In genomic region chr15:88331291-88331690, GRCh38 we compare ENCODE assay signal across 8 cellular contexts.
DNase-seq lines count a peak whose midpoint lies in the region; ATAC-seq and TF ChIP-seq lines count a peak whose summit lies in the region.

No MANE protein-coding gene starts in this region.

- no peak overlapping the region for H3K4me3 Mint-ChIP-seq in CD8-positive, alpha-beta T cell

- H3K27ac Mint-ChIP-seq in CD8-positive, alpha-beta T cell, result no peak overlapping the region

- no peak for ATAC-seq in CD8-positive, alpha-beta T cell

- no peak overlapping the region for H3K9ac ChIP-seq in fibroblast of lung (ENCODE audit: insufficient read depth, low read length)

- H3K4me1 Mint-ChIP-seq in CD8-positive, alpha-beta T cell (ENCODE audit: low read depth), result no peaks in the 10 kb centered on the region

- no peaks in the 10 kb centered on the region for H3K9me3 Mint-ChIP-seq in CD8-positive, alpha-beta T cell

- peak; percentile 34 for TF ChIP-seq CTCF in CD8-positive, alpha-beta T cell (IDR thresholded peaks at IDR 0.05)
- TF ChIP-seq CTCF in LNCaP clone FGC (IDR thresholded peaks at IDR 0.05; ENCODE audit: control insufficient read depth, extremely low read depth, insufficient read depth), result peak; percentile 85
- peak; percentile 89 for TF ChIP-seq CTCF in VCaP (conservative IDR thresholded peaks at IDR 0.05)
- peak; percentile 28 to 39 for TF ChIP-seq CTCF in fibroblast of lung (conservative IDR thresholded peaks at IDR 0.05 in 1 of 2, IDR thresholded peaks at IDR 0.05 in 1 of 2; ENCODE audit: low read depth in 1 of 2, low read length in 2 of 2)

- intact Hi-C loops in CD8-positive, alpha-beta T cell (cut with DNase I, micrococcal nuclease), result no loop called here

- H3K4me1 ChIP-seq in CD8-positive, alpha-beta T cell (ENCODE audit: insufficient read depth, low read length), result no peaks in the 10 kb centered on the region
- H3K4me1 ChIP-seq in fibroblast of lung (ENCODE audit: control insufficient read depth, extremely low read depth, insufficient read depth, low read length), result no peaks in the 10 kb centered on the region

- peaks cover 16% of the 10 kb centered on the region for H3K27me3 Mint-ChIP-seq in CD8-positive, alpha-beta T cell (ENCODE audit: low read depth)

- no peaks in the 10 kb centered on the region for H3K36me3 Mint-ChIP-seq in CD8-positive, alpha-beta T cell

- POLR2A ChIA-PET in CD8-positive, alpha-beta T cell (lab: Charles Lee), result no interaction called here

- no peaks in the 10 kb centered on the region for H3K27me3 ChIP-seq in CD8-positive, alpha-beta T cell (ENCODE audit: insufficient read depth, low read length)
- H3K27me3 ChIP-seq in fibroblast of lung (ENCODE audit: control insufficient read depth, insufficient read depth, low read length), result no peaks in the 10 kb centered on the region

- no peaks in the 10 kb centered on the region for H4K20me1 ChIP-seq in fibroblast of lung (ENCODE audit: control insufficient read depth, extremely low read depth, insufficient read depth, low read length)

- no peak overlapping the region for H3K27ac ChIP-seq in CD8-positive, alpha-beta T cell (ENCODE audit: low read depth, low read length)
- no peak overlapping the region for H3K27ac ChIP-seq in VCaP
- no peak overlapping the region for H3K27ac ChIP-seq in fibroblast of lung (ENCODE audit: insufficient read depth, low read length)

- CTCF ChIA-PET in CD8-positive, alpha-beta T cell (lab: Charles Lee), result no interaction called here

- no peak overlapping the region for H2AFZ ChIP-seq in fibroblast of lung (ENCODE audit: low read length)

- no peaks in the 10 kb centered on the region for H3K79me2 ChIP-seq in fibroblast of lung (ENCODE audit: control insufficient read depth, insufficient read depth, low read length)

- H3K36me3 ChIP-seq in CD8-positive, alpha-beta T cell (ENCODE audit: insufficient read depth, low read length), result no peaks in the 10 kb centered on the region
- H3K36me3 ChIP-seq in fibroblast of lung (ENCODE audit: control insufficient read depth, insufficient read depth, low read length), result no peaks in the 10 kb centered on the region

- no peak overlapping the region for H3K4me3 ChIP-seq in CD8-positive, alpha-beta T cell (ENCODE audit: low read depth, low read length)
- H3K4me3 ChIP-seq in LNCaP clone FGC (ENCODE audit: low read depth, low read length) (no peak overlapping the region), fibroblast of lung (replicated peaks in 1 of 4; ENCODE audit: control extremely low read depth in 1 of 4, insufficient read depth in 1 of 4, low read depth in 3 of 4, low read length in 4 of 4) (no peak overlapping the region)

- no peaks in the 10 kb centered on the region for H3K9me3 ChIP-seq in CD8-positive, alpha-beta T cell (ENCODE audit: low read length)
- no peaks in the 10 kb centered on the region for H3K9me3 ChIP-seq in fibroblast of lung (ENCODE audit: control insufficient read depth, insufficient read depth, low read depth, low read length)

- peak in 2 of 7 experiments; percentile 13 to 15 for DNase-seq in CD8-positive, alpha-beta T cell
- DNase-seq in GM19238 (ENCODE audit: insufficient read length, low spot score) (peak; percentile 36), LNCaP clone FGC (ENCODE audit: low read depth) (peak; percentile 17), fibroblast of lung (ENCODE audit: low read depth in 2 of 2) (peak; percentile 3 to 31), inferior parietal cortex (ENCODE audit: extremely low spot score) (no peak), cortex of kidney (lab: John Stamatoyannopoulos, UW) (no peak)
- DNase-seq in stimulated activated CD4-positive, alpha-beta T cell treated with anti-CD3 and anti-CD28 coated beads, Interleukin-2, amount 100 ng/mL, for 48 hours, result peak; percentile 56 to 67

- no peak overlapping the region for H3K4me2 ChIP-seq in fibroblast of lung (ENCODE audit: extremely low read depth, insufficient read depth, low read length)

Comparison
In these comparisons a context has a peak if more than half of its experiments do, and no peak if none do; other contexts are left out.
1. DNase-seq: peak in GM19238 (single experiment), LNCaP clone FGC (single experiment), fibroblast of lung (2 of 2) and stimulated activated CD4-positive, alpha-beta T cell treated with anti-CD3 and anti-CD28 coated beads, Interleukin-2, amount 100 ng/mL, for 48 hours (2 of 2); none in inferior parietal cortex (single experiment) and cortex of kidney (single experiment).
2. CTCF ChIP-seq: peak in every context shown above with its lines; median percentile 89 in VCaP; 85 in LNCaP clone FGC; 34 in CD8-positive, alpha-beta T cell; 34 in fibroblast of lung.